Comparison of ENCODE assay signal across 19 cellular contexts in genomic region chr3:169173231-169173630, GRCh38.
DNase-seq lines count a peak whose midpoint lies in the region; ATAC-seq, FAIRE-seq and TF ChIP-seq lines count a peak whose summit lies in the region.
"Had no signal": no experiment of that assay in that cellular context is flagged by ENCODE, and none has a peak within 500 bp of the region (broad histone marks: within the 10 kb centered on the region; RNA-seq: fewer than 3 reads in every experiment).

No MANE protein-coding gene starts in this region.

- H3K4ac ChIP-seq in H1 (replicated peaks; ENCODE audit: insufficient read length, low read depth, low read length), result no peak overlapping the region

- no peaks in the 10 kb centered on the region for H3K79me1 ChIP-seq in H1 (ENCODE audit: low read depth, low read length)

- H4K8ac ChIP-seq in H1 (ENCODE audit: extremely low read depth, insufficient read depth, low read length), result no peak overlapping the region

- H2BK120ac ChIP-seq in H1 (replicated peaks; ENCODE audit: low read depth, low read length), result no peak overlapping the region

- H3K27me3 Mint-ChIP-seq in Calu3 (ENCODE audit: unreplicated experiment) (no peaks in the 10 kb centered on the region), mesothelial cell of epicardium (ENCODE audit: low read depth) (no peaks in the 10 kb centered on the region)
- H3K27me3 Mint-ChIP-seq: stimulated activated memory B cell treated with anti-CD40 and anti-IgM and Interleukin-4, amounts not matched to agents 10 μg/mL and 1 μg/mL and 100 μg/mL, for 72 hours had no signal

- H3K36me3 Mint-ChIP-seq in Calu3 (ENCODE audit: insufficient read depth, unreplicated experiment) (peaks cover 5% of the 10 kb centered on the region), mesothelial cell of epicardium (no peaks in the 10 kb centered on the region)
- H3K36me3 Mint-ChIP-seq: memory B cell; stimulated activated memory B cell treated with anti-CD40 and anti-IgM and Interleukin-4, amounts not matched to agents 10 μg/mL and 1 μg/mL and 100 μg/mL, for 72 hours had no signal

- no peaks in the 10 kb centered on the region for H3K36me3 ChIP-seq in H1 (ENCODE audit: control insufficient read depth in 2 of 4, insufficient read depth in 4 of 4, low read length in 3 of 4)
- H3K36me3 ChIP-seq: neutrophil had no signal

- POLR2A ChIA-PET in H1 (lab: Charles Lee; ENCODE audit: partially characterized antibody), result interaction anchor here (0.8 kb wide), 1 partner anchor 591 kb away, joined by 3 read pairs; no protein-coding TSS in a partner anchor

- H3K18ac ChIP-seq in H1 (ENCODE audit: extremely low read depth, low read length), result no peak overlapping the region

- no peak overlapping the region for H3K56ac ChIP-seq in H1 (replicated peaks; ENCODE audit: insufficient read length, low read depth, low read length)

- WGBS in H1 (ENCODE audit: extremely low coverage in 1 of 2, insufficient coverage in 1 of 2, insufficient read length in 1 of 2, insufficient replicate concordance in 2 of 2, low coverage in 1 of 2, low lambda C conversion rate in 2 of 2, missing lambda C conversion rate in 1 of 2), 2 experiments, result 100% methylated on average over 2 of the region's 2 CpGs; no CpG with 5 or more reads in 1 of the 2 experiments

- H3K4me3 ChIP-seq in H1 (ENCODE audit: extremely low read depth in 1 of 4, insufficient read depth in 2 of 4, low read depth in 3 of 4, low read length in 4 of 4), result no peak overlapping the region

- H3K14ac ChIP-seq in H1 (ENCODE audit: insufficient read length), result no peak overlapping the region

- no peak overlapping the region for H2BK20ac ChIP-seq in H1 (ENCODE audit: low read length)

- no peak for TF ChIP-seq EP300 in H1 (IDR thresholded peaks at IDR 0.05; ENCODE audit: borderline replicate concordance in 1 of 2, low read depth in 2 of 2, low read length in 2 of 2)

- TF ChIP-seq CTCF in Calu3 (IDR thresholded peaks at IDR 0.05; ENCODE audit: unreplicated experiment) (no peak), H1 (IDR thresholded peaks at IDR 0.05; ENCODE audit: control extremely low read depth in 1 of 3, insufficient read depth in 1 of 3, low read depth in 1 of 3, low read length in 3 of 3) (no peak), mesothelial cell of epicardium (IDR thresholded peaks at IDR 0.05; ENCODE audit: unreplicated experiment) (no peak)

- BruUV-seq in Calu3 (replicated peaks; lab: Mats Ljungman, UMichigan), result no TSS peak

- no peak overlapping the region for H2BK12ac ChIP-seq in H1 (ENCODE audit: low read depth, low read length)

- H2BK15ac ChIP-seq in H1 (ENCODE audit: low read length), result no peak overlapping the region

- ATAC-seq in GM19328 (IDR thresholded peaks at IDR 0.05; ENCODE audit: unreplicated experiment), result no peak
- ATAC-seq: activated CD8-positive, alpha-beta T cell treated with anti-CD3 and anti-CD28 coated beads, Interleukin-2, amount 10 ng/mL, durations not matched to agents 7 days and 5 days; activated T-helper 17 cell treated with anti-CD3 and anti-CD28 coated beads, Interleukin-2, amount 50 U/mL, for 72 hours; stimulated activated memory B cell treated with anti-CD40 and anti-IgM and Interleukin-4, amounts not matched to agents 10 μg/mL and 1 μg/mL and 100 μg/mL, for 72 hours had no signal

- no peak overlapping the region for H3K4me2 ChIP-seq in H1 (ENCODE audit: insufficient read depth in 1 of 2, low read depth in 2 of 2, low read length in 2 of 2)

- FAIRE-seq in H1 (lab: Jason Lieb, UNC), result no peak
- FAIRE-seq: GM18507, GM19239 had no signal

- H4K91ac ChIP-seq in H1 (replicated peaks; ENCODE audit: insufficient read length, low read length), result no peak overlapping the region

- no peak overlapping the region for H4K5ac ChIP-seq in H1 (ENCODE audit: insufficient read length, low read depth, low read length)

- H3K23me2 ChIP-seq in H1 (ENCODE audit: low read depth, low read length), result no peaks in the 10 kb centered on the region

- no peak for TF ChIP-seq RAD21 in H1 (IDR thresholded peaks at IDR 0.05 in 1 of 2, conservative IDR thresholded peaks at IDR 0.05 in 1 of 2; ENCODE audit: low read depth in 2 of 2, low read length in 2 of 2)

- no peaks in the 10 kb centered on the region for H3K9me3 ChIP-seq in H1 (ENCODE audit: insufficient read depth in 2 of 2, low read depth in 1 of 2, low read length in 1 of 2)
- H3K9me3 ChIP-seq: Caco-2, neutrophil had no signal

- H3K27ac Mint-ChIP-seq in Calu3 (ENCODE audit: unreplicated experiment), result peak overlapping the region; percentile 37
- H3K27ac Mint-ChIP-seq in mesothelial cell of epicardium, result peak overlapping the region; percentile 5
- H3K27ac Mint-ChIP-seq: activated CD8-positive, alpha-beta T cell treated with anti-CD3 and anti-CD28 coated beads, Interleukin-2, amount 10 ng/mL, durations not matched to agents 7 days and 5 days; activated T-helper 17 cell treated with anti-CD3 and anti-CD28 coated beads, Interleukin-2, amount 50 U/mL, for 72 hours; memory B cell; stimulated activated memory B cell treated with anti-CD40 and anti-IgM and Interleukin-4, amounts not matched to agents 10 μg/mL and 1 μg/mL and 100 μg/mL, for 72 hours had no signal

- no peak overlapping the region for H2AK5ac ChIP-seq in H1 (ENCODE audit: low read depth, low read length)

- H3K4me1 Mint-ChIP-seq in Calu3 (ENCODE audit: low read depth, unreplicated experiment), result peaks cover 42% of the 10 kb centered on the region
- peaks cover 15% of the 10 kb centered on the region for H3K4me1 Mint-ChIP-seq in mesothelial cell of epicardium
- H3K4me1 Mint-ChIP-seq: activated T-helper 17 cell treated with anti-CD3 and anti-CD28 coated beads, Interleukin-2, amount 50 U/mL, for 72 hours; memory B cell; stimulated activated memory B cell treated with anti-CD40 and anti-IgM and Interleukin-4, amounts not matched to agents 10 μg/mL and 1 μg/mL and 100 μg/mL, for 72 hours had no signal

- no peaks in the 10 kb centered on the region for H3K9me3 Mint-ChIP-seq in Calu3 (ENCODE audit: low read depth, unreplicated experiment)
- peaks cover 7% of the 10 kb centered on the region for H3K9me3 Mint-ChIP-seq in mesothelial cell of epicardium
- H3K9me3 Mint-ChIP-seq: activated T-helper 17 cell treated with anti-CD3 and anti-CD28 coated beads, Interleukin-2, amount 50 U/mL, for 72 hours; memory B cell; stimulated activated memory B cell treated with anti-CD40 and anti-IgM and Interleukin-4, amounts not matched to agents 10 μg/mL and 1 μg/mL and 100 μg/mL, for 72 hours had no signal

- H2AFZ ChIP-seq in H1 (ENCODE audit: low read length), result peak overlapping the region; percentile 56; the same call in 1 of the 2 replicates

- DNase-seq in Calu3, result peak; percentile 64
- DNase-seq in M059J (ENCODE audit: low read depth), result peak; percentile 61
- no peak for DNase-seq in H1 (ENCODE audit: low read depth in 1 of 2, low spot score in 2 of 2)
- DNase-seq in mesothelial cell of epicardium (ENCODE audit: low spot score in 2 of 2, unreplicated experiment in 2 of 2), result no peak
- no peak for DNase-seq in kidney glomerular epithelial cell (lab: John Stamatoyannopoulos, UW)
- no peak for DNase-seq in posterior vena cava (ENCODE audit: low spot score)
- no peak for DNase-seq in NCI-H345 treated with DMSO at 0.1 percent for 48 hours (lab: John Stamatoyannopoulos, UW; ENCODE audit: unreplicated experiment)
- DNase-seq: activated CD8-positive, alpha-beta T cell treated with anti-CD3 and anti-CD28 coated beads, Interleukin-2, amount 10 ng/mL, durations not matched to agents 7 days and 5 days; anterior cingulate cortex; cortex of kidney; T-helper 9 cell had no signal

- H3K23ac ChIP-seq in H1 (ENCODE audit: insufficient read length), result no peak overlapping the region

- no peaks in the 10 kb centered on the region for H3K79me2 ChIP-seq in H1 (ENCODE audit: control insufficient read depth in 1 of 2, insufficient read depth in 2 of 2, low read length in 2 of 2)

- H3K27me3 ChIP-seq in H1 (replicated peaks in 1 of 4; ENCODE audit: control insufficient read depth in 3 of 4, extremely low read depth in 1 of 4, insufficient read depth in 3 of 4, low read length in 3 of 4), result no peaks in the 10 kb centered on the region
- H3K27me3 ChIP-seq: neutrophil had no signal

- no peak overlapping the region for H3K9ac ChIP-seq in H1 (replicated peaks in 1 of 4; ENCODE audit: extremely low read depth in 1 of 4, low read depth in 3 of 4, low read length in 3 of 4)

- CTCF ChIA-PET in Calu3 (lab: Charles Lee), result interaction anchor here (1.1 to 1.5 kb wide), 3 partner anchors 24 to 495 kb away, joined by 3 to 7 read pairs (median 3); no protein-coding TSS in a partner anchor
- CTCF ChIA-PET in H1 (lab: Charles Lee; ENCODE audit: partially characterized antibody), result interaction anchor here (0.9 to 1.4 kb wide), 3 partner anchors 22 to 308 kb away, joined by 3 read pairs; no protein-coding TSS in a partner anchor

- peak overlapping the region; percentile 4 for H3K4me3 Mint-ChIP-seq in Calu3 (ENCODE audit: low read depth, unreplicated experiment)
- H3K4me3 Mint-ChIP-seq in mesothelial cell of epicardium, result no peak overlapping the region
- H3K4me3 Mint-ChIP-seq: activated CD8-positive, alpha-beta T cell treated with anti-CD3 and anti-CD28 coated beads, Interleukin-2, amount 10 ng/mL, durations not matched to agents 7 days and 5 days; activated T-helper 17 cell treated with anti-CD3 and anti-CD28 coated beads, Interleukin-2, amount 50 U/mL, for 72 hours; memory B cell; stimulated activated memory B cell treated with anti-CD40 and anti-IgM and Interleukin-4, amounts not matched to agents 10 μg/mL and 1 μg/mL and 100 μg/mL, for 72 hours had no signal

- intact Hi-C loops in Calu3 (cut with micrococcal nuclease; ENCODE audit: unreplicated experiment) (no loop called here), posterior vena cava (cut with DNase I) (no loop called here)

- H2BK5ac ChIP-seq in H1 (ENCODE audit: low read depth, low read length), result no peak overlapping the region

- H3K27ac ChIP-seq in H1 (ENCODE audit: low read depth, low read length), result no peak overlapping the region
- H3K27ac ChIP-seq: neutrophil had no signal

- H3K4me1 ChIP-seq in H1 (replicated peaks in 1 of 4; ENCODE audit: control insufficient read depth in 3 of 4, insufficient read depth in 4 of 4, low read length in 3 of 4), result peaks cover 0 to 5% (median 3%) of the 10 kb centered on the region in 4 experiments; a peak in 2 of 7 replicates

- no peak for TF ChIP-seq POLR2A in H1 (IDR thresholded peaks at IDR 0.05; ENCODE audit: control extremely low read depth in 1 of 2, low read depth in 2 of 2, low read length in 2 of 2)

- no peaks in the 10 kb centered on the region for H4K20me1 ChIP-seq in H1 (replicated peaks in 1 of 2; ENCODE audit: control insufficient read depth in 1 of 2, insufficient read depth in 2 of 2, low read length in 2 of 2)

TF ChIP-seq in H1, 55 proteins besides CTCF, POLR2A, EP300 and RAD21 (continues in another document):
- no peak for TF ChIP-seq RFX5 (IDR thresholded peaks at IDR 0.05; ENCODE audit: borderline replicate concordance, low read depth, low read length)

Comparison
In these comparisons a context has a peak if more than half of its experiments do, and no peak if none do; other contexts are left out.
1. DNase-seq: peak in Calu3 (single experiment) and M059J (single experiment); none in H1 (0 of 2), mesothelial cell of epicardium (0 of 2), kidney glomerular epithelial cell (single experiment), posterior vena cava (single experiment) and NCI-H345 treated with DMSO at 0.1 percent for 48 hours (single experiment).